10 cellular contexts compared by ENCODE assay signal in the genomic region with DNA sequence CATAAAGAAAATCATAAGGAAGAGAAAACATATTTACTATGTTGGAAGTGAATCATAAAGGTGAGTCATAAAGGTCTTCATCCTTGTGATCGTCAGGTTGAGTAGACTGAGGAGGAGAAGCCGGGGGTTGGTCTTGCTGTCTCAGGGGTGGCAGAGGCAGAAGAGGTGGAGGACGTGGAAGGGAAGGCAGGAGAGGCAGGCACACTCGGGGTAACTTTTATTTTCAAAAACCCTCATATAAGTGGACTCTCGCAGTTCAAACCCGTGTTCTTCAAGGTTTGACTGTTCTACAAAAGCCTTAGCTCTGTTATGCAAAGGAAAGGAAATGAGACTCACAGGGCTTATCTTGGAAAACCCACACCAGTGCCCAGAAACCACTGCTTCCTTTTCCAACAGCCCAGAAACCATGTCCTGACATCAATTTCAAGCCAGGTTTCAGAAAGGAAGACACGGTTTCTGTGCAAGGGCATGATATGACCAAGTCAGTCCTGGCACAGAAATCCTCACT. TPM values are rescaled to one million over a fixed set of nuclear protein-coding genes. Genes with fewer than 3 reads are reported as not detected.
DNase-seq lines count a peak whose midpoint lies in the region; ATAC-seq, FAIRE-seq and TF ChIP-seq lines count a peak whose summit lies in the region.
"Had no signal": no experiment of that assay in that cellular context is flagged by ENCODE, and none has a peak within 500 bp of the region (broad histone marks: within the 10 kb centered on the region; RNA-seq: fewer than 3 reads in every experiment).

No MANE protein-coding gene starts in this region.

- H4K20me1 ChIP-seq in hepatocyte (ENCODE audit: insufficient read depth, poor library complexity, severe bottlenecking) = no peaks in the 10 kb centered on the region

- ATAC-seq in HG03095 (IDR thresholded peaks at IDR 0.05; ENCODE audit: unreplicated experiment) = no peak
- ATAC-seq: left lung had no signal

- H3K36me3 ChIP-seq in hepatocyte (replicated peaks; ENCODE audit: insufficient read depth, low read depth) = no peaks in the 10 kb centered on the region
- H3K36me3 ChIP-seq: left lung had no signal

- H3K36me3 Mint-ChIP-seq in activated T-helper 1 cell treated with anti-CD3 and anti-CD28 coated beads, Interleukin-12 subunit alpha, Interleukin-12 subunit beta, Interleukin-2, Interleukin-4 antibody, amounts not matched to agents 30 ng/mL and 10 ng/mL and 1 ng/mL, durations not matched to agents 14 hours and 24 hours and 36 hours (ENCODE audit: low read depth) = peaks cover 23% of the 10 kb centered on the region

- H3K79me2 ChIP-seq in hepatocyte = no peaks in the 10 kb centered on the region

- no peaks in the 10 kb centered on the region for H3K27me3 Mint-ChIP-seq in activated T-helper 1 cell treated with anti-CD3 and anti-CD28 coated beads, Interleukin-12 subunit alpha, Interleukin-12 subunit beta, Interleukin-2, Interleukin-4 antibody, amounts not matched to agents 30 ng/mL and 10 ng/mL and 1 ng/mL, durations not matched to agents 14 hours and 24 hours and 36 hours (ENCODE audit: insufficient read depth)

- intact Hi-C loops in activated T-helper 1 cell treated with anti-CD3 and anti-CD28 coated beads, Interleukin-12 subunit alpha, Interleukin-12 subunit beta, Interleukin-2, Interleukin-4 antibody, amounts not matched to agents 30 ng/mL and 10 ng/mL and 1 ng/mL, durations not matched to agents 14 hours and 24 hours and 36 hours (cut with micrococcal nuclease) = loop anchor here (1.0 to 5.0 kb wide), 8 partner anchors 38 to 283 kb away; partner anchors contain the start of genes PPFIBP1 and STK38L

- H3K9me3 ChIP-seq in hepatocyte (ENCODE audit: low read depth) = no peaks in the 10 kb centered on the region
- H3K9me3 ChIP-seq: left lung had no signal

- no peak overlapping the region for H3K27ac ChIP-seq in hepatocyte
- H3K27ac ChIP-seq: left lung had no signal

- no peaks in the 10 kb centered on the region for H3K27me3 ChIP-seq in hepatocyte
- H3K27me3 ChIP-seq: left lung had no signal

- no peak overlapping the region for H2AFZ ChIP-seq in hepatocyte

- H3K4me2 ChIP-seq in hepatocyte = no peak overlapping the region

- no peak for FAIRE-seq in urothelium cell line (lab: Jason Lieb, UNC)

- whole genome bisulfite sequencing in hepatocyte (ENCODE audit: low lambda C conversion rate, missing lambda C conversion rate) = 76% methylated on average over 7 of the region's 7 CpGs

- no peaks in the 10 kb centered on the region for H3K4me1 ChIP-seq in hepatocyte (ENCODE audit: insufficient read depth)

- H3K4me3 ChIP-seq in GM12865 (ENCODE audit: low read depth, low read length) (no peak overlapping the region), hepatocyte (no peak overlapping the region)
- H3K4me3 ChIP-seq: left lung had no signal

- H3K9me2 ChIP-seq in hepatocyte (replicated peaks; ENCODE audit: insufficient read depth) = no peaks in the 10 kb centered on the region

- TF ChIP-seq CTCF in GM12865 (IDR thresholded peaks at IDR 0.05; ENCODE audit: insufficient read depth, low read depth, low read length, missing control alignments) (no peak), hepatocyte (IDR thresholded peaks at IDR 0.05; ENCODE audit: poor library complexity) (no peak)

- H3K27ac Mint-ChIP-seq in activated T-helper 1 cell treated with anti-CD3 and anti-CD28 coated beads, Interleukin-12 subunit alpha, Interleukin-12 subunit beta, Interleukin-2, Interleukin-4 antibody, amounts not matched to agents 30 ng/mL and 10 ng/mL and 1 ng/mL, durations not matched to agents 14 hours and 24 hours and 36 hours = peak overlapping the region; percentile 83

- peaks cover 1% of the 10 kb centered on the region for H3K9me3 Mint-ChIP-seq in activated T-helper 1 cell treated with anti-CD3 and anti-CD28 coated beads, Interleukin-12 subunit alpha, Interleukin-12 subunit beta, Interleukin-2, Interleukin-4 antibody, amounts not matched to agents 30 ng/mL and 10 ng/mL and 1 ng/mL, durations not matched to agents 14 hours and 24 hours and 36 hours

- H3K4me3 Mint-ChIP-seq in activated T-helper 1 cell treated with anti-CD3 and anti-CD28 coated beads, Interleukin-12 subunit alpha, Interleukin-12 subunit beta, Interleukin-2, Interleukin-4 antibody, amounts not matched to agents 30 ng/mL and 10 ng/mL and 1 ng/mL, durations not matched to agents 14 hours and 24 hours and 36 hours = peak overlapping the region; percentile 67

- DNase-seq in GM12865 (ENCODE audit: low read depth) (peak; percentile 50), NAMALWA (ENCODE audit: low spot score) (peak; percentile 9), pulmonary artery endothelial cell (ENCODE audit: low read depth, low spot score) (peak; percentile 85), NCI-H187 treated with DMSO at 0.1 percent for 48 hours (lab: John Stamatoyannopoulos, UW) (no peak), urothelium cell line (ENCODE audit: low spot score) (no peak), hepatocyte (ENCODE audit: low spot score) (no peak)
- peak; percentile 33 for DNase-seq in activated T-helper 1 cell treated with anti-CD3 and anti-CD28 coated beads, Interleukin-12 subunit alpha, Interleukin-12 subunit beta, Interleukin-2, Interleukin-4 antibody, amounts not matched to agents 30 ng/mL and 10 ng/mL and 1 ng/mL, durations not matched to agents 14 hours and 24 hours and 36 hours (ENCODE audit: low spot score)
- DNase-seq: DMS79, left lung had no signal

- peaks cover 63% of the 10 kb centered on the region for H3K4me1 Mint-ChIP-seq in activated T-helper 1 cell treated with anti-CD3 and anti-CD28 coated beads, Interleukin-12 subunit alpha, Interleukin-12 subunit beta, Interleukin-2, Interleukin-4 antibody, amounts not matched to agents 30 ng/mL and 10 ng/mL and 1 ng/mL, durations not matched to agents 14 hours and 24 hours and 36 hours (ENCODE audit: low read depth)

RNA-seq across cellular contexts. Expression of gene SMCO2, which starts 14.0 kb away (rescaled TPM):
- 0.99 and 1.8 TPM in 2 replicates for total RNA-seq in activated T-helper 1 cell treated with anti-CD3 and anti-CD28 coated beads, Interleukin-12 subunit alpha, Interleukin-12 subunit beta, Interleukin-2, Interleukin-4 antibody, amounts not matched to agents 30 ng/mL and 10 ng/mL and 1 ng/mL, durations not matched to agents 14 hours and 24 hours and 36 hours
- total RNA-seq in pulmonary artery endothelial cell = 0.13 and 0.14 TPM in 2 replicates
- not detected in 2 replicates for total RNA-seq in hepatocyte
- polyA plus RNA-seq in hepatocyte = 0.43 TPM in 1 of 2 replicates, not detected in the other

Comparison
In these comparisons a context has a peak if more than half of its experiments do, and no peak if none do; other contexts are left out.
1. DNase-seq: peak in GM12865 (single experiment), NAMALWA (single experiment), activated T-helper 1 cell treated with anti-CD3 and anti-CD28 coated beads, Interleukin-12 subunit alpha, Interleukin-12 subunit beta, Interleukin-2, Interleukin-4 antibody, amounts not matched to agents 30 ng/mL and 10 ng/mL and 1 ng/mL, durations not matched to agents 14 hours and 24 hours and 36 hours (single experiment) and pulmonary artery endothelial cell (single experiment); none in NCI-H187 treated with DMSO at 0.1 percent for 48 hours (single experiment), urothelium cell line (single experiment) and hepatocyte (single experiment).